ENCODE assay signal across 1 cellular context in the genomic region with DNA sequence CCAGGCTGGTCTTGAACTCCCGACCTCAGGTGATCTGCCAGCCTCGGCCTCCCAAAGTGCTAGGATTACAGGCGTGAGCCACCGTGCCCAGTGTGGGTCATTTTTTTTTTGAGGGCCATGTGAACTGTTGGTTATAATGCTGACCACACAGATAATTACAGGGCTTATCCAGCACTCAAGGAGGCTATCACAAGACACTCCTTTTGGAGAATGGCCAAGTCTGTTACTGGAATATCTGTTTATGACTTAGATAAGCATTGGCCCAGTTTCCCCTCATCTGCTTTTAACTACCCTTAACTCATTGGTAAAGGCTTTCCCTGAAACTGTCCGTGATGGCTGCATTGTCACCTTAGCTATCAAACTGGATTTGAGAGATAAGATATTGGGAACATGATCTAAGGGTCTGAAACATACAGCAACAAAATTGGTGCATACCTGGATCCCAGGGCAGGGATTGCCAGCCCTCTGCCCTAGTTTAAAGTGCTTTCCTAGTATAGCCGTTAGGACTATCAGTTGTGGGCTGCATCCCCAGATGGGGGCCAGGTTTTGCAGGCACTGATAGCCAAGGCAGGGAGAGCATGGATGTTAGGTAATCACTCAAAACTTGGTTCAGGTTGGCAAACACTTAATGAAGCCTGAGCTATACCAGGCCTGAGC.
A peak's percentile ranks its signal among the peaks of the same experiment; 100 is the strongest.
TF ChIP-seq lines count a peak whose summit lies in the region.

No MANE protein-coding gene starts in this region.

TF ChIP-seq in HepG2, 621 proteins besides CTCF, POLR2A, EP300 and RAD21:
- TF ChIP-seq, protein P1, sequence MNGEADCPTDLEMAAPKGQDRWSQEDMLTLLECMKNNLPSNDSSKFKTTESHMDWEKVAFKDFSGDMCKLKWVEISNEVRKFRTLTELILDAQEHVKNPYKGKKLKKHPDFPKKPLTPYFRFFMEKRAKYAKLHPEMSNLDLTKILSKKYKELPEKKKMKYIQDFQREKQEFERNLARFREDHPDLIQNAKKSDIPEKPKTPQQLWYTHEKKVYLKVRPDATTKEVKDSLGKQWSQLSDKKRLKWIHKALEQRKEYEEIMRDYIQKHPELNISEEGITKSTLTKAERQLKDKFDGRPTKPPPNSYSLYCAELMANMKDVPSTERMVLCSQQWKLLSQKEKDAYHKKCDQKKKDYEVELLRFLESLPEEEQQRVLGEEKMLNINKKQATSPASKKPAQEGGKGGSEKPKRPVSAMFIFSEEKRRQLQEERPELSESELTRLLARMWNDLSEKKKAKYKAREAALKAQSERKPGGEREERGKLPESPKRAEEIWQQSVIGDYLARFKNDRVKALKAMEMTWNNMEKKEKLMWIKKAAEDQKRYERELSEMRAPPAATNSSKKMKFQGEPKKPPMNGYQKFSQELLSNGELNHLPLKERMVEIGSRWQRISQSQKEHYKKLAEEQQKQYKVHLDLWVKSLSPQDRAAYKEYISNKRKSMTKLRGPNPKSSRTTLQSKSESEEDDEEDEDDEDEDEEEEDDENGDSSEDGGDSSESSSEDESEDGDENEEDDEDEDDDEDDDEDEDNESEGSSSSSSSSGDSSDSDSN (CRISPR knock-in tag; IDR thresholded peaks at IDR 0.05): no peak
- TF ChIP-seq ATF1 (CRISPR knock-in tag; IDR thresholded peaks at IDR 0.05): no peak
- TF ChIP-seq SRSF1 (optimal IDR thresholded peaks at IDR 0.05; ENCODE audit: low read depth, low read length): no peak
- TF ChIP-seq ZNF460 (CRISPR knock-in tag; IDR thresholded peaks at IDR 0.05; ENCODE audit: borderline replicate concordance): no peak
- no peak for TF ChIP-seq DR1 (CRISPR knock-in tag; IDR thresholded peaks at IDR 0.05)
- TF ChIP-seq ZKSCAN5 (CRISPR knock-in tag; IDR thresholded peaks at IDR 0.05): no peak
- TF ChIP-seq, protein P2, sequence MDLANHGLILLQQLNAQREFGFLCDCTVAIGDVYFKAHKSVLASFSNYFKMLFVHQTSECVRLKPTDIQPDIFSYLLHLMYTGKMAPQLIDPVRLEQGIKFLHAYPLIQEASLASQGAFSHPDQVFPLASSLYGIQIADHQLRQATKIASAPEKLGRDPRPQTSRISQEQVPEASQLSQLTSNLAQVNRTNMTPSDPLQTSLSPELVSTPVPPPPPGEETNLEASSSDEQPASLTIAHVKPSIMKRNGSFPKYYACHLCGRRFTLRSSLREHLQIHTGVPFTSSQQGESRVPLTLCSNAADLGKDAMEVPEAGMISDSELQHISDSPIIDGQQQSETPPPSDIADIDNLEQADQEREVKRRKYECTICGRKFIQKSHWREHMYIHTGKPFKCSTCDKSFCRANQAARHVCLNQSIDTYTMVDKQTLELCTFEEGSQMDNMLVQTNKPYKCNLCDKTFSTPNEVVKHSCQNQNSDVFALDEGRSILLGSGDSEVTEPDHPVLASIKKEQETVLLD (CRISPR knock-in tag; IDR thresholded peaks at IDR 0.05; ENCODE audit: low read depth): no peak
- peak; percentile 23 to 27; a peak in 3 of 4 replicates for TF ChIP-seq MAFK (conservative IDR thresholded peaks at IDR 0.05 in 1 of 2, IDR thresholded peaks at IDR 0.05 in 1 of 2; ENCODE audit: low read length in 2 of 2)
